Comparison of ENCODE assay signal across 21 cellular contexts in genomic region chr4:26984896-26985295, GRCh38.
"Had no signal": no experiment of that assay in that cellular context is flagged by ENCODE, and none has a peak within 500 bp of the region (broad histone marks: within the 10 kb centered on the region; RNA-seq: fewer than 3 reads in every experiment).

No MANE protein-coding gene starts in this region.

- H3K27ac Mint-ChIP-seq: activated CD8-positive, alpha-beta T cell treated with anti-CD3 and anti-CD28 coated beads, Interleukin-2, amount 10 ng/mL, durations not matched to agents 7 days and 5 days; activated naive CD8-positive, alpha-beta T cell treated with anti-CD3 and anti-CD28 coated beads for 36 hours; activated T-helper 1 cell treated with anti-CD3 and anti-CD28 coated beads, Interleukin-12 subunit alpha, Interleukin-12 subunit beta, Interleukin-2, Interleukin-4 antibody, amounts not matched to agents 30 ng/mL and 10 ng/mL and 1 ng/mL, durations not matched to agents 14 hours and 24 hours and 36 hours; dendritic cell treated with granulocyte-macrophage colony-stimulating factor and Interleukin-4, amounts not matched to agents 40 ng/mL and 50 ng/mL, for 4 days; neural progenitor cell had no signal

- H3K4me1 ChIP-seq: breast epithelium, prostate gland had no signal

- H3K9me3 ChIP-seq: breast epithelium, prostate gland, upper lobe of left lung had no signal

- H2AFZ ChIP-seq: neural progenitor cell had no signal

- H3K4me3 ChIP-seq: breast epithelium, heart left ventricle, neural progenitor cell, prostate gland, upper lobe of left lung had no signal

- H3K27ac ChIP-seq: breast epithelium, heart left ventricle, neural progenitor cell, prostate gland, upper lobe of left lung, WERI-Rb-1 had no signal

- H3K36me3 ChIP-seq: breast epithelium, heart left ventricle, neural progenitor cell, prostate gland, upper lobe of left lung, WERI-Rb-1 had no signal

- H3K9ac ChIP-seq: neural progenitor cell had no signal

- H3K9me3 Mint-ChIP-seq: activated T-helper 1 cell treated with anti-CD3 and anti-CD28 coated beads, Interleukin-12 subunit alpha, Interleukin-12 subunit beta, Interleukin-2, Interleukin-4 antibody, amounts not matched to agents 30 ng/mL and 10 ng/mL and 1 ng/mL, durations not matched to agents 14 hours and 24 hours and 36 hours; dendritic cell treated with granulocyte-macrophage colony-stimulating factor and Interleukin-4, amounts not matched to agents 40 ng/mL and 50 ng/mL, for 4 days; memory B cell had no signal

- H3K27me3 ChIP-seq: breast epithelium, heart left ventricle, neural progenitor cell, upper lobe of left lung had no signal

- ATAC-seq: activated CD8-positive, alpha-beta T cell treated with anti-CD3 and anti-CD28 coated beads, Interleukin-2, amount 10 ng/mL, durations not matched to agents 7 days and 5 days; heart left ventricle; left cardiac atrium; stimulated activated naive CD8-positive, alpha-beta T cell treated with anti-CD3 and anti-CD28 coated beads, Interleukin-15, Interleukin-2, amounts not matched to agents 100 U/mL and 50 U/mL, for 24 hours had no signal

- H3K27me3 Mint-ChIP-seq: activated naive CD8-positive, alpha-beta T cell treated with anti-CD3 and anti-CD28 coated beads for 36 hours; dendritic cell treated with granulocyte-macrophage colony-stimulating factor and Interleukin-4, amounts not matched to agents 40 ng/mL and 50 ng/mL, for 4 days; memory B cell had no signal

- H3K4me2 ChIP-seq: neural progenitor cell had no signal

- H3K4me3 Mint-ChIP-seq: activated CD8-positive, alpha-beta T cell treated with anti-CD3 and anti-CD28 coated beads, Interleukin-2, amount 10 ng/mL, durations not matched to agents 7 days and 5 days; activated naive CD8-positive, alpha-beta T cell treated with anti-CD3 and anti-CD28 coated beads for 36 hours; dendritic cell treated with granulocyte-macrophage colony-stimulating factor and Interleukin-4, amounts not matched to agents 40 ng/mL and 50 ng/mL, for 4 days; memory B cell; neural progenitor cell had no signal

- DNase-seq: activated CD4-positive, alpha-beta T cell treated with anti-CD3 and anti-CD28 coated beads for 1 hour; activated CD4-positive, alpha-beta T cell treated with anti-CD3 and anti-CD28 coated beads, Interleukin-2, amount 50 U/mL, for 1 hour; activated CD8-positive, alpha-beta T cell treated with anti-CD3 and anti-CD28 coated beads, Interleukin-2, amount 10 ng/mL, durations not matched to agents 7 days and 5 days; activated gamma-delta T cell; activated naive CD8-positive, alpha-beta T cell treated with anti-CD3 and anti-CD28 coated beads for 36 hours; amniotic stem cell; cerebellar nuclear complex; effector CD4-positive, alpha-beta T cell; heart left ventricle; islet precursor cell; left cardiac atrium; stimulated activated CD4-positive, alpha-beta T cell treated with anti-CD3 and anti-CD28 coated beads, Interleukin-4, amount 100 ng/mL, for 24 hours; stimulated activated naive CD8-positive, alpha-beta T cell treated with anti-CD3 and anti-CD28 coated beads, Interleukin-15, Interleukin-2, amounts not matched to agents 100 U/mL and 50 U/mL, for 24 hours; upper lobe of left lung; WERI-Rb-1 had no signal
